Comparison of ENCODE assay signal across 25 cellular contexts in the genomic region with DNA sequence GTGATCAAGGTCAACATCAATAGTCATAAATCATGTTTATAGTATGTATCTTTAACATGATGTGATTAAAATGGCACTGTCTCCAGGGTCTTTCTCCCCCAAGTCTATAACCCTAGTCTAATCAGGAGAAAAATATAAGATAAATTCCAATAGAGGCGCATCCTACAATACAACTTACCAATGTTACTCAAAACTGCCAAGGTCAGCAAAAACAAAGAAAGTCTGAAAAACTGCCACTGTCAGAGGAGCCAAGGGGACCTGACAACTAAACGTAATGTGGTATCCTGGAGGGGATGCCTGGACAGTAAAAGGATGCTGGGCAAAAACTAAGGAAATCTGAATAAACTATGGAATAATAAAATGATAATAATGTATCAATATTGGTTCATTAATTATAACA.
DNase-seq lines count a peak whose midpoint lies in the region; ATAC-seq, FAIRE-seq and TF ChIP-seq lines count a peak whose summit lies in the region.
"Had no signal": no experiment of that assay in that cellular context is flagged by ENCODE, and none has a peak within 500 bp of the region (broad histone marks: within the 10 kb centered on the region; RNA-seq: fewer than 3 reads in every experiment).

No MANE protein-coding gene starts in this region.

- H3K4me1 Mint-ChIP-seq in memory B cell: peaks cover 25% of the 10 kb centered on the region

- FAIRE-seq in HepG2 (lab: Jason Lieb, UNC): no peak
- FAIRE-seq: A204.1, D721Med, GM12878, GM19239, H54 had no signal

- TF ChIP-seq RAD21 in HepG2 (CRISPR knock-in tag; IDR thresholded peaks at IDR 0.05): no peak

- H3K4me3 ChIP-seq in HepG2 (replicated peaks in 1 of 3; ENCODE audit: insufficient read depth in 1 of 3, low read depth in 2 of 3, low read length in 3 of 3) (no peak overlapping the region), right lobe of liver (no peak overlapping the region), WERI-Rb-1 (ENCODE audit: low read depth, low read length) (no peak overlapping the region), SJCRH30 (no peak overlapping the region)
- H3K4me3 ChIP-seq: BLaER1 treated with 17β-estradiol and CSF1 and Interleukin-3, amounts not matched to agents 10 nM and 100 nM; GM12878; GM23338; HAP-1 had no signal

- no peak overlapping the region for H3K4me3 Mint-ChIP-seq in memory B cell
- H3K4me3 Mint-ChIP-seq: CD14-positive monocyte; CD4-positive, alpha-beta T cell; CD8-positive, alpha-beta memory T cell; GM23338 had no signal

- H3K27ac Mint-ChIP-seq in memory B cell: peak overlapping the region; percentile 10
- H3K27ac Mint-ChIP-seq: CD14-positive monocyte; CD4-positive, alpha-beta T cell; GM23338 had no signal

- CTCF ChIA-PET in HepG2 (lab: Yijun Ruan, JAX; ENCODE audit: low intra/inter-chr PET ratio, low total read pairs): no interaction called here

- no TSS peak for BruUV-seq in HepG2 (replicated peaks; lab: Mats Ljungman, UMichigan)

- peaks cover 2% of the 10 kb centered on the region for H3K9me3 Mint-ChIP-seq in memory B cell
- H3K9me3 Mint-ChIP-seq: CD4-positive, alpha-beta T cell; CD8-positive, alpha-beta memory T cell; GM23338 had no signal

- TF ChIP-seq CTCF in HepG2 (CRISPR knock-in tag; IDR thresholded peaks at IDR 0.05): no peak
- no peak for TF ChIP-seq CTCF in right lobe of liver (IDR thresholded peaks at IDR 0.05)
- no peak for TF ChIP-seq CTCF in WERI-Rb-1 (IDR thresholded peaks at IDR 0.05; ENCODE audit: low read depth, low read length)

- H3K36me3 Mint-ChIP-seq in memory B cell: peaks cover 6% of the 10 kb centered on the region
- H3K36me3 Mint-ChIP-seq: CD14-positive monocyte; CD8-positive, alpha-beta memory T cell had no signal

- no peak overlapping the region for H3K4me2 ChIP-seq in HepG2 (ENCODE audit: low read depth, low read length)
- H3K4me2 ChIP-seq: BLaER1 treated with 17β-estradiol and CSF1 and Interleukin-3, amounts not matched to agents 10 nM and 100 nM; GM23338 had no signal

- TF ChIP-seq EP300 in HepG2 (IDR thresholded peaks at IDR 0.05; ENCODE audit: low read depth in 2 of 2, low read length in 2 of 2): no peak
- no peak for TF ChIP-seq EP300 in HepG2 (CRISPR knock-in tag; IDR thresholded peaks at IDR 0.05; ENCODE audit: borderline replicate concordance)

- intact Hi-C loops in HepG2 (cut with micrococcal nuclease; ENCODE audit: unreplicated experiment): no loop called here
- intact Hi-C loops in right lobe of liver (cut with DNase I): no loop called here

- no peak overlapping the region for H3K27ac ChIP-seq in HepG2 (ENCODE audit: extremely low read length, insufficient read depth, low read length)
- H3K27ac ChIP-seq in right lobe of liver: no peak overlapping the region
- H3K27ac ChIP-seq in WERI-Rb-1: peak overlapping the region; percentile 76
- H3K27ac ChIP-seq in SJCRH30: no peak overlapping the region
- H3K27ac ChIP-seq: 22Rv1; BLaER1 treated with 17β-estradiol and CSF1 and Interleukin-3, amounts not matched to agents 10 nM and 100 nM had no signal

- POLR2A ChIA-PET in HepG2 (lab: Yijun Ruan, JAX): no interaction called here

- in situ Hi-C loops in HepG2 (cut with HindIII; ENCODE audit: extremely low pct_ligation_motif_present, low pct_unique_long_range_greater_than_20kb): no loop called here

- ATAC-seq in HepG2: no peak
- no peak for ATAC-seq in right lobe of liver
- no peak for ATAC-seq in memory B cell (ENCODE audit: low read depth)
- ATAC-seq: GM12878, GM23338 had no signal

- DNase-seq in HepG2 (ENCODE audit: low spot score) (no peak), right lobe of liver (no peak), WERI-Rb-1 (no peak), memory B cell (ENCODE audit: low spot score in 2 of 2) (no peak), NCI-H1694 (lab: John Stamatoyannopoulos, UW) (no peak), SJCRH30 (no peak)
- DNase-seq: ACHN; AML-193; BE2C; CD4-positive, alpha-beta T cell; CD8-positive, alpha-beta memory T cell; DMS 273 treated with DMSO at 0.1 percent for 48 hours; DMS79; EL; GDM1 had no signal

- no peaks in the 10 kb centered on the region for H3K9me3 ChIP-seq in HepG2 (ENCODE audit: low read length)
- H3K9me3 ChIP-seq in right lobe of liver: no peaks in the 10 kb centered on the region
- no peaks in the 10 kb centered on the region for H3K9me3 ChIP-seq in WERI-Rb-1 (ENCODE audit: severe bottlenecking)
- no peaks in the 10 kb centered on the region for H3K9me3 ChIP-seq in SJCRH30 (replicated peaks)
- H3K9me3 ChIP-seq: BE2C; BLaER1 treated with 17β-estradiol and CSF1 and Interleukin-3, amounts not matched to agents 10 nM and 100 nM; HAP-1 had no signal

- no peaks in the 10 kb centered on the region for H3K79me2 ChIP-seq in HepG2 (ENCODE audit: insufficient read depth, low read length)

- H3K27me3 ChIP-seq in HepG2 (ENCODE audit: control insufficient read depth in 1 of 2, insufficient read depth in 2 of 2, low read length in 2 of 2) (no peaks in the 10 kb centered on the region), right lobe of liver (no peaks in the 10 kb centered on the region), WERI-Rb-1 (ENCODE audit: insufficient read depth, low read depth, severe bottlenecking) (no peaks in the 10 kb centered on the region), SJCRH30 (no peaks in the 10 kb centered on the region; the same call in 1 of the 2 replicates)
- H3K27me3 ChIP-seq: BE2C; BLaER1 treated with 17β-estradiol and CSF1 and Interleukin-3, amounts not matched to agents 10 nM and 100 nM had no signal

- TF ChIP-seq POLR2A in HepG2 (IDR thresholded peaks at IDR 0.05; ENCODE audit: insufficient read depth in 1 of 2, low read depth in 2 of 2, low read length in 2 of 2) (no peak), right lobe of liver (IDR thresholded peaks at IDR 0.05) (no peak)

- H4K20me1 ChIP-seq in HepG2 (ENCODE audit: insufficient read depth, low read length): no peaks in the 10 kb centered on the region
- H4K20me1 ChIP-seq: BLaER1 treated with 17β-estradiol and CSF1 and Interleukin-3, amounts not matched to agents 10 nM and 100 nM had no signal

- H3K4me1 ChIP-seq in HepG2 (ENCODE audit: insufficient read depth, low read length) (no peaks in the 10 kb centered on the region), right lobe of liver (no peaks in the 10 kb centered on the region), SJCRH30 (no peaks in the 10 kb centered on the region)
- H3K4me1 ChIP-seq: BE2C, HAP-1 had no signal

- no peak overlapping the region for H2AFZ ChIP-seq in HepG2 (ENCODE audit: low read length)
- H2AFZ ChIP-seq: GM23338 had no signal

- WGBS in HepG2 (ENCODE audit: low lambda C conversion rate): 0% methylated on average over 2 of the region's 2 CpGs
- 69% methylated on average over 2 of the region's 2 CpGs for WGBS in right lobe of liver (ENCODE audit: insufficient coverage, low coverage, low lambda C conversion rate, missing lambda C conversion rate)

- no peaks in the 10 kb centered on the region for H3K27me3 Mint-ChIP-seq in memory B cell
- H3K27me3 Mint-ChIP-seq: CD4-positive, alpha-beta T cell; CD8-positive, alpha-beta memory T cell had no signal

- H3K9ac ChIP-seq in HepG2 (ENCODE audit: insufficient read depth, low read depth, low read length): no peak overlapping the region
- H3K9ac ChIP-seq: BLaER1 treated with 17β-estradiol and CSF1 and Interleukin-3, amounts not matched to agents 10 nM and 100 nM had no signal

- H3K36me3 ChIP-seq in HepG2 (replicated peaks in 1 of 2; ENCODE audit: control insufficient read depth in 1 of 2, insufficient read depth in 2 of 2, low read length in 2 of 2): no peaks in the 10 kb centered on the region
- no peaks in the 10 kb centered on the region for H3K36me3 ChIP-seq in right lobe of liver
- H3K36me3 ChIP-seq in WERI-Rb-1: no peaks in the 10 kb centered on the region
- no peaks in the 10 kb centered on the region for H3K36me3 ChIP-seq in SJCRH30
- H3K36me3 ChIP-seq: BE2C; BLaER1 treated with 17β-estradiol and CSF1 and Interleukin-3, amounts not matched to agents 10 nM and 100 nM; HAP-1 had no signal

TF ChIP-seq in HepG2, 621 proteins besides CTCF, POLR2A, EP300 and RAD21:
- no peak for TF ChIP-seq MAF1 (CRISPR knock-in tag; IDR thresholded peaks at IDR 0.05; ENCODE audit: borderline replicate concordance)
- TF ChIP-seq MAFK (conservative IDR thresholded peaks at IDR 0.05 in 1 of 2, IDR thresholded peaks at IDR 0.05 in 1 of 2; ENCODE audit: low read length in 2 of 2): peak; percentile 95 to 99
- TF ChIP-seq MAFF (IDR thresholded peaks at IDR 0.05; ENCODE audit: low read depth, low read length): peak; percentile 96
TF ChIP-seq in HepG2: peak in this region for 2.
